8 cellular contexts compared by ENCODE assay signal in the genomic region with DNA sequence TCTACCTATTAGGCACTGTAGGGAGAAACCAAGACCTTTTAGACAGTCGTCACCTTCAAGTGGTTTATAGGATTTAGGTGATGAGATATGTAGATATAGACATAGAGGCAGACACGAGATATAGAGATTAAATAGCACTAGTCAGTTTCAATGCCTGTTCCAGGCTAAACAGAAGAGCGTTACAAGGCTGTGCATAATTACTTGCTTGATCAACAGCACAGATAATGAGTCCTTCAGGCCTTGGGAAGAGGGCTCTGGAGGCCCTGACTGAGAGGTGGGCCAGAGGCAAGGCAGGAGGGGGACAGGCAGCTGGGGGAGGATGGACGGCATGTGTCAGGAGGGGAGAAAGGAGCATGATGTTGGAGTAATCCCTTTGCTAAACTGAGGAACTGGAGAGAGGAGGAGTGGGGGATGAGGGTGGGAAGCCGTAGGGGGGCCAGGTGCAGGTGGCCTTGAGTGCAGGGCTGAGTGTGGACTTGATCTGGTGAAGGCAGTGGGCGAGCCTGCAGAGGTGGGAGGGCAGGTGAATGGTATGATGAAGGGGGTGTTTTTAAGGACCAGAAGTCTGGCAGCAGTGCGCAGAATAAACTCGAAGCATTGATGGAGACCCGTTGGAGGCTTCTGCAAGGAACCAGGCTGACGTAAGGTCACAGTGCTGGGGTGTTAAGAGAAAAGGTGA. TPM values are rescaled to one million over a fixed set of nuclear protein-coding genes. Genes with fewer than 3 reads are reported as not detected.
A peak's percentile ranks its signal among the peaks of the same experiment; 100 is the strongest.
DNase-seq lines count a peak whose midpoint lies in the region; ATAC-seq, FAIRE-seq and TF ChIP-seq lines count a peak whose summit lies in the region.

No MANE protein-coding gene starts in this region.

- in situ Hi-C loops in G401 (cut with HindIII; ENCODE audit: low sequenced_read_pairs) = no loop called here

- H2AFZ ChIP-seq in OCI-LY7 (ENCODE audit: low read length) = peak overlapping the region; percentile 92

- peak; percentile 39 for FAIRE-seq in GM19239 (lab: Jason Lieb, UNC)

- H3K27me3 ChIP-seq in esophagus (ENCODE audit: control insufficient read depth in 1 of 2, insufficient read depth in 2 of 2, low read length in 2 of 2) (no peaks in the 10 kb centered on the region), psoas muscle (ENCODE audit: insufficient read depth in 3 of 3, low read length in 2 of 3) (no peaks in the 10 kb centered on the region)

- no peak for DNase-seq in GM19239 (ENCODE audit: insufficient read length, low spot score)
- no peak for DNase-seq in OCI-LY7 (ENCODE audit: low spot score)
- no peak for DNase-seq in psoas muscle
- no peak for DNase-seq in G401 (ENCODE audit: low spot score)
- DNase-seq in GM10266 (ENCODE audit: extremely low spot score) = no peak

- H3K79me2 ChIP-seq in OCI-LY7 (ENCODE audit: insufficient read depth, low read depth, low read length) = no peaks in the 10 kb centered on the region

- H3K4me3 ChIP-seq in OCI-LY7 (ENCODE audit: low read depth, low read length, poor library complexity, severe bottlenecking) (peak overlapping the region; percentile 59), esophagus (ENCODE audit: low read depth in 1 of 2, low read length in 2 of 2) (peak overlapping the region in 1 of 2 donors; percentile 56), psoas muscle (peak overlapping the region; percentile 80)

- no TSS peak for BruUV-seq in OCI-LY7 (replicated peaks; lab: Mats Ljungman, UMichigan)

- ATAC-seq in psoas muscle = no peak
- no peak for ATAC-seq in GM19395 (IDR thresholded peaks at IDR 0.05; ENCODE audit: unreplicated experiment)
- no peak for ATAC-seq in GM18861 (IDR thresholded peaks at IDR 0.05; ENCODE audit: unreplicated experiment)

- intact Hi-C loops in OCI-LY7 (cut with micrococcal nuclease; ENCODE audit: unreplicated experiment) (no loop called here), psoas muscle (cut with DNase I) (no loop called here)

- H3K4me1 ChIP-seq in OCI-LY7 (ENCODE audit: insufficient read depth, low read length, poor library complexity, severe bottlenecking) (peaks cover 78% of the 10 kb centered on the region), esophagus (ENCODE audit: control insufficient read depth in 2 of 2, insufficient read depth in 2 of 2, low read length in 1 of 2) (peaks cover 10 to 19% of the 10 kb centered on the region in 2 donors), psoas muscle (peaks cover 63% of the 10 kb centered on the region)

- CTCF ChIA-PET in OCI-LY7 (lab: Charles Lee; ENCODE audit: unreplicated experiment) = interaction anchor here (0.6 to 4.0 kb wide), 6 partner anchors 31 to 1708 kb away, joined by 3 to 23 read pairs (median 5); partner anchors contain the start of gene SMARCC2

- no peaks in the 10 kb centered on the region for H3K9me2 ChIP-seq in OCI-LY7 (ENCODE audit: insufficient read depth, low read length)

- TF ChIP-seq CTCF in OCI-LY7 (conservative IDR thresholded peaks at IDR 0.05; ENCODE audit: low read length) = no peak
- no peak for TF ChIP-seq CTCF in psoas muscle (IDR thresholded peaks at IDR 0.05)
- TF ChIP-seq CTCF in GM10266 (IDR thresholded peaks at IDR 0.05; ENCODE audit: control insufficient read depth, insufficient read depth, low read depth, missing control alignments) = no peak

- H3K27ac ChIP-seq in OCI-LY7 (ENCODE audit: low read depth, low read length, poor library complexity, severe bottlenecking) (peak overlapping the region; percentile 82), esophagus (ENCODE audit: low read depth in 2 of 2, low read length in 1 of 2) (peak overlapping the region; percentile 66 to 88), psoas muscle (peak overlapping the region; percentile 94)

- no peaks in the 10 kb centered on the region for H3K36me3 ChIP-seq in OCI-LY7 (ENCODE audit: insufficient read depth, low read length)
- no peaks in the 10 kb centered on the region for H3K36me3 ChIP-seq in esophagus (ENCODE audit: control insufficient read depth in 2 of 2, insufficient read depth in 2 of 2, low read length in 1 of 2)
- H3K36me3 ChIP-seq in psoas muscle (ENCODE audit: insufficient read depth in 1 of 2, low read depth in 1 of 2) = no peaks in the 10 kb centered on the region

- POLR2A ChIA-PET in OCI-LY7 (lab: Charles Lee) = interaction anchor here (0.6 to 7.3 kb wide), 13 partner anchors 7 to 71 kb away, joined by 3 to 153 read pairs (median 6); partner anchors contain the start of genes ATP23 and CTDSP2

- H4K20me1 ChIP-seq in OCI-LY7 (ENCODE audit: insufficient read depth, low read length) = no peaks in the 10 kb centered on the region

- no peaks in the 10 kb centered on the region for H3K9me3 ChIP-seq in OCI-LY7 (ENCODE audit: low read length)
- H3K9me3 ChIP-seq in esophagus (ENCODE audit: control insufficient read depth in 2 of 2, insufficient read depth in 1 of 2, low read depth in 1 of 2, low read length in 1 of 2) = no peaks in the 10 kb centered on the region
- H3K9me3 ChIP-seq in psoas muscle = no peaks in the 10 kb centered on the region

- H3K4me2 ChIP-seq in OCI-LY7 (ENCODE audit: low read length) = peak overlapping the region; percentile 69

- WGBS in esophagus, 2 donors = 63 to 64% methylated on average over 10 of the region's 10 CpGs
- WGBS in psoas muscle, 3 donors = 63 to 69% (median 68%) methylated on average over 10 of the region's 10 CpGs

RNA-seq across cellular contexts. Expression of gene ATP23, which starts 43.9 kb away (rescaled TPM):
- total RNA-seq in OCI-LY7 (2014; rRNA removed; shearing (Covaris generic)) = 42.9 and 51.3 TPM in 2 replicates
- total RNA-seq in OCI-LY7 (2022) (27.5 and 31.7 TPM in 2 replicates), psoas muscle (10 to 100 TPM in 2 of 4 donors, 1 to 10 TPM in 2; 7.4 to 13.5 (median 9.5) TPM)
- polyA plus RNA-seq in esophagus (10 to 100 TPM in 1 of 2 donors, 1 to 10 TPM in 1; 5.7 to 11.0 TPM), psoas muscle (10 to 100 TPM in 1 of 3 donors, 1 to 10 TPM in 2; 6.3 to 28.8 (median 8.7) TPM)
- 16.9 and 35.0 TPM in 2 replicates for total RNA-seq in G401 (2014; rRNA removed; shearing (Covaris generic))

RNA-seq across cellular contexts. Expression of gene CTDSP2, which starts 50.9 kb away (rescaled TPM):
- total RNA-seq in OCI-LY7 (2014; rRNA removed; shearing (Covaris generic)) = 38.8 and 44.2 TPM in 2 replicates
- total RNA-seq in OCI-LY7 (2022) (118 and 145 TPM in 2 replicates), psoas muscle (10 to 100 TPM; 71.3 to 91.8 (median 80.0) TPM)
- polyA plus RNA-seq in esophagus (10 to 100 TPM; 22.4 to 34.7 TPM), psoas muscle (10 to 100 TPM; 13.9 to 64.7 (median 44.5) TPM)
- total RNA-seq in G401 (2014; rRNA removed; shearing (Covaris generic)) = 64.1 and 78.6 TPM in 2 replicates
